ENCODE assay signal across 9 cellular contexts in the genomic region with DNA sequence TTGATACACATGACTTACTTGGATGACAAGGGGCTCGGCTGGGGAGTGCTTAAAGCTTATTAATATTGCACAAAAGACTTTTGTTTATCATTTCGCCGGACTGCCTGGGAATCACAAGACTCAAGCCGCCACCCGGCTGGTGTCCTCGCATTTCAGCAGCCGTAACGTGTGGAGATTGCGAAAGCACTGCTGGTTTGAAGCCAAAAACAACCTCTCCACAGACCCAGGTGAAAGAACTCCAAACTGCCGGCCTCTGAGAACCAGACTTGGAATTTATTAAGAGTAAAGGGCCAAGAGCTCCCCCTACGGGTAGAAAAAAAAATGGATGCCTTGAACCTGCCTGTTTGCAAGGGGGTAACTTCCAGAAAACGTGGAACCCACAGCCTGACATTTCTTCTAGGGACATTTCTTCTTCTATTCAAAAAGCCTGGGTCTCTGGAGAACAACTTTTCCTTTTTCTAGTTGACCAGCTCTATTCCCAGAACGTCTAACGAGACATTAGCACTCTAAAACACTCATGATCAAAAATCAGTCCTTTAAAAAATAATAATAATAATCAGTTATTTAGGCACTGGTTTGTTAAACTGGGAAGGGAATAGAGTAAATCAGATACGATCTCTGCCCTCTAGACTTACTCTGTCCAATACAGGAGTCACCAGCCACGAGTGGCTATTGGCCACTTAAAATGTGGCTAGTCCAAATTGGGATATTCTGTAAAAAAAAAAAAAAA.
DNase-seq lines count a peak whose midpoint lies in the region; ATAC-seq and TF ChIP-seq lines count a peak whose summit lies in the region.
"Had no signal": no experiment of that assay in that cellular context is flagged by ENCODE, and none has a peak within 500 bp of the region (broad histone marks: within the 10 kb centered on the region; RNA-seq: fewer than 3 reads in every experiment).

No MANE protein-coding gene starts in this region.

- POLR2A ChIA-PET in activated CD8-positive, alpha-beta T cell treated with anti-CD3 and anti-CD28 coated beads, Interleukin-2, amount 10 ng/mL, durations not matched to agents 7 days and 5 days (lab: Charles Lee), result no interaction called here

- H3K36me3 Mint-ChIP-seq in activated CD8-positive, alpha-beta T cell treated with anti-CD3 and anti-CD28 coated beads, Interleukin-2, amount 10 ng/mL, durations not matched to agents 7 days and 5 days (ENCODE audit: low read depth), result no peaks in the 10 kb centered on the region
- no peaks in the 10 kb centered on the region for H3K36me3 Mint-ChIP-seq in neural crest cell (ENCODE audit: low read depth)
- H3K36me3 Mint-ChIP-seq: activated naive CD4-positive, alpha-beta T cell treated with anti-CD3 and anti-CD28 coated beads, Interleukin-2, amount 50 U/mL, for 24 hours had no signal

- CTCF ChIA-PET in activated CD8-positive, alpha-beta T cell treated with anti-CD3 and anti-CD28 coated beads, Interleukin-2, amount 10 ng/mL, durations not matched to agents 7 days and 5 days (lab: Charles Lee), result interaction anchor here (0.6 to 1.2 kb wide), 4 partner anchors 11 to 190 kb away, joined by 3 to 5 read pairs (median 4); no protein-coding TSS in a partner anchor

- no peaks in the 10 kb centered on the region for H3K4me1 Mint-ChIP-seq in activated CD8-positive, alpha-beta T cell treated with anti-CD3 and anti-CD28 coated beads, Interleukin-2, amount 10 ng/mL, durations not matched to agents 7 days and 5 days (ENCODE audit: low read depth)
- H3K4me1 Mint-ChIP-seq in neural crest cell, result peaks cover 9% of the 10 kb centered on the region
- H3K4me1 Mint-ChIP-seq: activated naive CD4-positive, alpha-beta T cell treated with anti-CD3 and anti-CD28 coated beads, Interleukin-2, amount 50 U/mL, for 24 hours had no signal

- H3K27me3 ChIP-seq in foreskin keratinocyte, result no peaks in the 10 kb centered on the region

- peaks cover 5% of the 10 kb centered on the region for H3K27me3 Mint-ChIP-seq in activated CD8-positive, alpha-beta T cell treated with anti-CD3 and anti-CD28 coated beads, Interleukin-2, amount 10 ng/mL, durations not matched to agents 7 days and 5 days (ENCODE audit: low read depth)
- peaks cover 37% of the 10 kb centered on the region for H3K27me3 Mint-ChIP-seq in neural crest cell (ENCODE audit: low read depth)

- H3K9me3 Mint-ChIP-seq in activated CD8-positive, alpha-beta T cell treated with anti-CD3 and anti-CD28 coated beads, Interleukin-2, amount 10 ng/mL, durations not matched to agents 7 days and 5 days (ENCODE audit: insufficient read depth), result no peaks in the 10 kb centered on the region
- no peaks in the 10 kb centered on the region for H3K9me3 Mint-ChIP-seq in neural crest cell
- H3K9me3 Mint-ChIP-seq: activated naive CD4-positive, alpha-beta T cell treated with anti-CD3 and anti-CD28 coated beads, Interleukin-2, amount 50 U/mL, for 24 hours had no signal

- no peak overlapping the region for H3K27ac Mint-ChIP-seq in activated CD8-positive, alpha-beta T cell treated with anti-CD3 and anti-CD28 coated beads, Interleukin-2, amount 10 ng/mL, durations not matched to agents 7 days and 5 days
- H3K27ac Mint-ChIP-seq in neural crest cell (ENCODE audit: unreplicated experiment), result no peak overlapping the region
- H3K27ac Mint-ChIP-seq: activated naive CD4-positive, alpha-beta T cell treated with anti-CD3 and anti-CD28 coated beads, Interleukin-2, amount 50 U/mL, for 24 hours had no signal

- ATAC-seq in HG03432 (IDR thresholded peaks at IDR 0.05; ENCODE audit: unreplicated experiment) (peak; percentile 67), foreskin keratinocyte (peak; percentile 87), HG02623 (IDR thresholded peaks at IDR 0.05; ENCODE audit: unreplicated experiment) (no peak), HG02798 (IDR thresholded peaks at IDR 0.05; ENCODE audit: poor library complexity, unreplicated experiment) (no peak)
- ATAC-seq in activated CD8-positive, alpha-beta T cell treated with anti-CD3 and anti-CD28 coated beads, Interleukin-2, amount 10 ng/mL, durations not matched to agents 7 days and 5 days, result no peak

- DNase-seq in ELF-1 (ENCODE audit: low read depth, low spot score) (peak; percentile 86), NCI-H460 (ENCODE audit: extremely low read depth, low read depth) (peak; percentile 65), foreskin keratinocyte (peak; percentile 80 to 90), neural crest cell (ENCODE audit: low read depth, low spot score) (peak; percentile 79)
- DNase-seq in activated CD8-positive, alpha-beta T cell treated with anti-CD3 and anti-CD28 coated beads, Interleukin-2, amount 10 ng/mL, durations not matched to agents 7 days and 5 days, result peak; percentile 51

- no peaks in the 10 kb centered on the region for H3K4me1 ChIP-seq in foreskin keratinocyte

- peak overlapping the region; percentile 40 for H3K27ac ChIP-seq in foreskin keratinocyte

- TF ChIP-seq CTCF in foreskin keratinocyte (conservative IDR thresholded peaks at IDR 0.05) (peak; percentile 86), neural crest cell (conservative IDR thresholded peaks at IDR 0.05) (peak; percentile 90)

- H3K4me3 Mint-ChIP-seq in activated CD8-positive, alpha-beta T cell treated with anti-CD3 and anti-CD28 coated beads, Interleukin-2, amount 10 ng/mL, durations not matched to agents 7 days and 5 days, result no peak overlapping the region
- H3K4me3 Mint-ChIP-seq in neural crest cell, result peak overlapping the region; percentile 68
- H3K4me3 Mint-ChIP-seq: activated naive CD4-positive, alpha-beta T cell treated with anti-CD3 and anti-CD28 coated beads, Interleukin-2, amount 50 U/mL, for 24 hours had no signal

Comparison
In these comparisons a context has a peak if more than half of its experiments do, and no peak if none do; other contexts are left out.
1. ATAC-seq: peak in HG03432 (single experiment) and foreskin keratinocyte (single experiment); none in activated CD8-positive, alpha-beta T cell treated with anti-CD3 and anti-CD28 coated beads, Interleukin-2, amount 10 ng/mL, durations not matched to agents 7 days and 5 days (single experiment), HG02623 (single experiment) and HG02798 (single experiment).
2. Peak in every context shown above with its lines, with median percentiles within 50 percentile points of each other: DNase-seq.